ENCODE assay signal across 9 cellular contexts in the genomic region with DNA sequence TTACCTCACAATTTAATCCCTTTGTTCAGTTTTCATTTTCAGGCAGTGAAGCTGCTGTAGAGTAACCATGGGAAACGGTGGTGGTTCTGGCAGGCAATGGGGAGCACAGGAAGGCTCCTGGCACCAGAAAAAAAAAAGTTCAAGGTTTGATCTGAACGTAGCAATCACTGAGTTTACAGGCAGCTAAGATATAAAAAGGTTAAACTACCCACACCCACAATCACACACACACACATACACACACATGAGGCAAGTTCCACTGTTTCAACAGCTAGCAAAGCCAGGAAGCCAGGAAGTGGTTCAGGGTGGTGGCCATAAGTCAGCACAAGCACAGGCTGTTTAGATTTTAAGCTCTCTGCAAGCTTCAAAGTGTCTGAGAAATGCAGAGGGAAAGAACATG. TPM values are rescaled to one million over a fixed set of nuclear protein-coding genes. Genes with fewer than 3 reads are reported as not detected.
DNase-seq lines count a peak whose midpoint lies in the region; ATAC-seq, FAIRE-seq and TF ChIP-seq lines count a peak whose summit lies in the region.
"Had no signal": no experiment of that assay in that cellular context is flagged by ENCODE, and none has a peak within 500 bp of the region (broad histone marks: within the 10 kb centered on the region; RNA-seq: fewer than 3 reads in every experiment).

A gene (minus strand): TSS at position 166 of the 400 bp plus-strand sequence. CDS start 5,403 bp downstream, outside the sequence.

- no peak within 1 kb of the TSS for H3K27ac ChIP-seq in keratinocyte (ENCODE audit: control insufficient read depth, insufficient read depth, low read length)
- H3K27ac ChIP-seq in suprapubic skin, result peak within 1 kb of the TSS; percentile 41
- H3K27ac ChIP-seq: BLaER1 had no signal

- H3K27me3 ChIP-seq in keratinocyte (ENCODE audit: control insufficient read depth, extremely low read depth, insufficient read depth, low read length) (no peaks in the 10 kb centered on the region), suprapubic skin (no peaks in the 10 kb centered on the region)
- H3K27me3 ChIP-seq: BLaER1 had no signal

- no peaks in the 10 kb centered on the region for H3K9me1 ChIP-seq in keratinocyte (ENCODE audit: control insufficient read depth, extremely low read depth, insufficient read depth, low read length)

- WGBS in suprapubic skin, result 9% methylated on average over 2 of the region's 2 CpGs

- H3K4me2 ChIP-seq in keratinocyte (ENCODE audit: control insufficient read depth, extremely low read depth, insufficient read depth, low read depth, low read length), result no peak within 1 kb of the TSS
- H3K4me2 ChIP-seq: BLaER1 had no signal

- no peaks in the 10 kb centered on the region for H3K36me3 ChIP-seq in keratinocyte (ENCODE audit: control insufficient read depth in 2 of 2, extremely low read depth in 1 of 2, insufficient read depth in 2 of 2, low read length in 2 of 2)
- no peaks in the 10 kb centered on the region for H3K36me3 ChIP-seq in suprapubic skin
- H3K36me3 ChIP-seq: BLaER1 had no signal

- no peak within 1 kb of the TSS for H3K9ac ChIP-seq in keratinocyte (ENCODE audit: control insufficient read depth, extremely low read depth, insufficient read depth, low read length)
- H3K9ac ChIP-seq: BLaER1 had no signal

- FAIRE-seq in keratinocyte (lab: Jason Lieb, UNC), result peak; percentile 71

- no peak for TF ChIP-seq POLR2A in suprapubic skin (IDR thresholded peaks at IDR 0.05)

- no peaks in the 10 kb centered on the region for H3K79me2 ChIP-seq in keratinocyte (ENCODE audit: control insufficient read depth, insufficient read depth, low read length)

- peaks cover 8% of the 10 kb centered on the region for H3K4me1 ChIP-seq in keratinocyte (ENCODE audit: control insufficient read depth, extremely low read depth, insufficient read depth, low read length)
- H3K4me1 ChIP-seq in suprapubic skin, result peaks cover 4% of the 10 kb centered on the region
- H3K4me1 ChIP-seq: BLaER1 had no signal

- no peaks in the 10 kb centered on the region for H4K20me1 ChIP-seq in keratinocyte (ENCODE audit: control insufficient read depth, extremely low read depth, insufficient read depth, low read length)
- H4K20me1 ChIP-seq: BLaER1 had no signal

- ATAC-seq in HG02970 (IDR thresholded peaks at IDR 0.05; ENCODE audit: low FRiP score, unreplicated experiment), result no peak
- no peak for ATAC-seq in HG03159 (IDR thresholded peaks at IDR 0.05; ENCODE audit: unreplicated experiment)

- TF ChIP-seq EP300 in suprapubic skin (IDR thresholded peaks at IDR 0.05), result no peak

- H3K4me3 ChIP-seq in keratinocyte (ENCODE audit: control insufficient read depth in 2 of 3, extremely low read depth in 1 of 3, insufficient read depth in 2 of 3, low read depth in 1 of 3, low read length in 3 of 3), result no peak within 1 kb of the TSS
- H3K4me3 ChIP-seq in suprapubic skin, result no peak within 1 kb of the TSS
- H3K4me3 ChIP-seq: BLaER1 had no signal

- dilution Hi-C loops in keratinocyte (cut with MboI; ENCODE audit: extremely low pct_ligation_motif_present, low sequenced_read_pairs), result no loop called here

- TF ChIP-seq CTCF in keratinocyte (optimal IDR thresholded peaks at IDR 0.05 in 1 of 3, IDR thresholded peaks at IDR 0.05 in 1 of 3, conservative IDR thresholded peaks at IDR 0.05 in 1 of 3; ENCODE audit: extremely low read depth in 1 of 3, insufficient read depth in 2 of 3, low read length in 3 of 3) (no peak), suprapubic skin (IDR thresholded peaks at IDR 0.05) (no peak)

- peak; percentile 13 for DNase-seq in activated CD8-positive, alpha-beta memory T cell treated with anti-CD3 and anti-CD28 coated beads, Interleukin-2, amount 50 U/mL, for 1 hour (ENCODE audit: extremely low read depth)
- DNase-seq in activated CD8-positive, alpha-beta memory T cell treated with anti-CD3 and anti-CD28 coated beads for 24 hours, result no peak
- DNase-seq in activated naive CD4-positive, alpha-beta T cell treated with Interleukin-2 at 50 U/mL for 16 hours, result peak; percentile 7
- DNase-seq in keratinocyte (ENCODE audit: low read depth, low spot score), result no peak
- DNase-seq in suprapubic skin (ENCODE audit: low spot score in 2 of 2), result no peak
- DNase-seq in NAMALWA (ENCODE audit: low spot score), result no peak

- H2AFZ ChIP-seq in keratinocyte (ENCODE audit: control insufficient read depth, low read length), result peak within 1 kb of the TSS; percentile 93

- H3K9me3 ChIP-seq in keratinocyte (ENCODE audit: control insufficient read depth, low read depth, low read length) (no peaks in the 10 kb centered on the region), suprapubic skin (no peaks in the 10 kb centered on the region)
- H3K9me3 ChIP-seq: BLaER1 had no signal

RNA-seq across cellular contexts. Expression of the gene that starts here (rescaled TPM):
- polyA plus RNA-seq in keratinocyte, result 0.28 to 0.57 TPM (median 0.39 TPM) in 3 replicates
- not detected for polyA plus RNA-seq in keratinocyte (2011; ENCODE audit: low read depth)
- 0.26 and 0.32 TPM in 2 replicates for polyA plus RNA-seq in keratinocyte (2011; cell fraction: cytosol; rRNA removed)
- 0.29 and 0.50 TPM in 2 replicates for polyA plus RNA-seq in keratinocyte (2011; cell fraction: nucleus; rRNA removed)
- polyA plus RNA-seq in keratinocyte (2012; ENCODE audit: low replicate concordance), result 0.03 and 0.64 TPM in 2 replicates
- 0.16 to 0.64 TPM (median 0.20 TPM) in 3 replicates for polyA minus RNA-seq in keratinocyte
- polyA minus RNA-seq in keratinocyte (2011; cell fraction: cytosol; rRNA and poly(A)+ RNA removed), result not detected
- polyA minus RNA-seq in keratinocyte (2011; cell fraction: nucleus; rRNA and poly(A)+ RNA removed), result 0.11 and 0.70 TPM in 2 replicates
- under 1 TPM; 0.08 to 0.24 (median 0.23) TPM for total RNA-seq in suprapubic skin

Comparison
In these comparisons a context has a peak if more than half of its experiments do, and no peak if none do; other contexts are left out.
1. DNase-seq: peak in activated CD8-positive, alpha-beta memory T cell treated with anti-CD3 and anti-CD28 coated beads, Interleukin-2, amount 50 U/mL, for 1 hour (single experiment) and activated naive CD4-positive, alpha-beta T cell treated with Interleukin-2 at 50 U/mL for 16 hours (single experiment); none in activated CD8-positive, alpha-beta memory T cell treated with anti-CD3 and anti-CD28 coated beads for 24 hours (single experiment), keratinocyte (single experiment), suprapubic skin (0 of 2) and NAMALWA (single experiment).